8 cellular contexts compared by ENCODE assay signal in genomic region chr1:26692211-26692792, GRCh38. TPM values are rescaled to one million over a fixed set of nuclear protein-coding genes. Genes with fewer than 3 reads are reported as not detected.
A peak's percentile ranks its signal among the peaks of the same experiment; 100 is the strongest.
DNase-seq lines count a peak whose midpoint lies in the region; ATAC-seq and TF ChIP-seq lines count a peak whose summit lies in the region.

No MANE protein-coding gene starts in this region.

- H3K27ac ChIP-seq in HEK293 (ENCODE audit: extremely low read depth, low read depth, low read length) = peak overlapping the region; percentile 89
- H3K27ac ChIP-seq in skeletal muscle tissue (ENCODE audit: low read depth, low read length) = peak overlapping the region; percentile 96

- no peaks in the 10 kb centered on the region for H3K27me3 ChIP-seq in skeletal muscle tissue (ENCODE audit: control insufficient read depth in 3 of 3, insufficient read depth in 3 of 3, low read length in 3 of 3)

- H3K9me3 ChIP-seq in HEK293 (ENCODE audit: control insufficient read depth, insufficient read depth, low read depth, low read length) (no peaks in the 10 kb centered on the region), skeletal muscle tissue (ENCODE audit: control insufficient read depth in 3 of 3, low read length in 3 of 3) (no peaks in the 10 kb centered on the region)

- H3K4me1 ChIP-seq in HEK293 (ENCODE audit: control insufficient read depth, insufficient read depth, low read length) (peaks cover 8% of the 10 kb centered on the region; the same call in 1 of the 2 replicates), skeletal muscle tissue (ENCODE audit: control insufficient read depth in 3 of 3, insufficient read depth in 3 of 3, low read length in 3 of 3) (peaks cover 31 to 33% (median 33%) of the 10 kb centered on the region in 3 donors)

- peak overlapping the region; percentile 90 to 99 (median 99) for H3K9ac ChIP-seq in skeletal muscle tissue (ENCODE audit: low read depth in 1 of 3, low read length in 3 of 3)

- POLR2A ChIA-PET in HEK293 (lab: Yijun Ruan, JAX) = interaction anchor here (0.6 to 2.4 kb wide), 16 partner anchors 9 to 260 kb away, joined by 3 to 31 read pairs (median 4); partner anchors contain the start of genes DHDDS and PIGV

- peak overlapping the region; percentile 43 for H3K4me3 ChIP-seq in HEK293 (ENCODE audit: low read depth, low read length)
- peak overlapping the region; percentile 63 for H3K4me3 ChIP-seq in WI38 (ENCODE audit: low read depth, low read length)
- H3K4me3 ChIP-seq in cardiac fibroblast (replicated peaks in 1 of 2; ENCODE audit: low read depth in 2 of 2, low read length in 2 of 2) = peak overlapping the region; percentile 58 to 64
- peak overlapping the region; percentile 76 to 95 (median 92) for H3K4me3 ChIP-seq in skeletal muscle tissue (ENCODE audit: low read length in 3 of 3)

- DNase-seq in DMS 273 treated with DMSO at 0.1 percent for 48 hours (lab: John Stamatoyannopoulos, UW) (peak; percentile 90), NCI-H2196 (lab: John Stamatoyannopoulos, UW; ENCODE audit: unreplicated experiment) (peak; percentile 96), cardiac fibroblast (ENCODE audit: low read depth in 2 of 2) (peak; percentile 95 to 97), iPS-NIHi11 (ENCODE audit: low spot score) (peak; percentile 69)

- TF ChIP-seq CTCF in HEK293 (tag by site-specific recombination; IDR thresholded peaks at IDR 0.05) = peak; percentile 61; the same call in 1 of the 2 replicates
- no peak for TF ChIP-seq CTCF in WI38 (IDR thresholded peaks at IDR 0.05; ENCODE audit: low read depth, low read length)
- no peak for TF ChIP-seq CTCF in cardiac fibroblast (IDR thresholded peaks at IDR 0.05; ENCODE audit: low read depth, low read length)

- ATAC-seq in HG02981 (IDR thresholded peaks at IDR 0.05; ENCODE audit: unreplicated experiment) = no peak

- CTCF ChIA-PET in HEK293 (lab: Yijun Ruan, JAX) = interaction anchor here (0.6 to 8.4 kb wide), 13 partner anchors 11 to 124 kb away, joined by 3 to 58 read pairs (median 4); partner anchors contain the start of gene PIGV

- H3K36me3 ChIP-seq in HEK293 (ENCODE audit: control insufficient read depth in 2 of 2, insufficient read depth in 1 of 2, low read length in 2 of 2) = no peaks in the 10 kb centered on the region
- H3K36me3 ChIP-seq in skeletal muscle tissue (ENCODE audit: control insufficient read depth in 3 of 3, insufficient read depth in 3 of 3, low read length in 3 of 3) = no peaks in the 10 kb centered on the region

TF ChIP-seq in HEK293, 187 proteins besides CTCF, POLR2A, EP300 and RAD21 (continues in another document):
- no peak for TF ChIP-seq ZNF354C (tag by site-specific recombination; IDR thresholded peaks at IDR 0.05; ENCODE audit: borderline replicate concordance, low read depth)
- no peak for TF ChIP-seq KLF9 (tag by site-specific recombination; IDR thresholded peaks at IDR 0.05; ENCODE audit: low read depth)
- TF ChIP-seq ZFP41 (tag by site-specific recombination; IDR thresholded peaks at IDR 0.05; ENCODE audit: borderline replicate concordance) = no peak
- TF ChIP-seq ZNF670 (tag by site-specific recombination; IDR thresholded peaks at IDR 0.05; ENCODE audit: low read depth) = no peak
- no peak for TF ChIP-seq ZNF664 (tag by site-specific recombination; IDR thresholded peaks at IDR 0.05)
- TF ChIP-seq KLF7 (tag by site-specific recombination; IDR thresholded peaks at IDR 0.05; ENCODE audit: borderline replicate concordance) = no peak
- TF ChIP-seq PRDM2 (tag by site-specific recombination; IDR thresholded peaks at IDR 0.05; ENCODE audit: borderline replicate concordance) = no peak
- no peak for TF ChIP-seq ZNF266 (tag by site-specific recombination; IDR thresholded peaks at IDR 0.05; ENCODE audit: low read depth)
- TF ChIP-seq ZNF10 (tag by site-specific recombination; IDR thresholded peaks at IDR 0.05) = peak; percentile 99
- TF ChIP-seq ZNF768 (tag by site-specific recombination; IDR thresholded peaks at IDR 0.05) = no peak
- TF ChIP-seq SP2 (tag by site-specific recombination; IDR thresholded peaks at IDR 0.05) = peak; percentile 7; the same call in 1 of the 2 replicates
- no peak for TF ChIP-seq HOXA7 (CRISPR knock-in tag; IDR thresholded peaks at IDR 0.05; ENCODE audit: borderline replicate concordance)
- peak; percentile 65 for TF ChIP-seq ZNF629 (tag by site-specific recombination; IDR thresholded peaks at IDR 0.05)
- TF ChIP-seq ZNF610 (tag by site-specific recombination; IDR thresholded peaks at IDR 0.05; ENCODE audit: borderline replicate concordance) = no peak
- TF ChIP-seq, protein P1, sequence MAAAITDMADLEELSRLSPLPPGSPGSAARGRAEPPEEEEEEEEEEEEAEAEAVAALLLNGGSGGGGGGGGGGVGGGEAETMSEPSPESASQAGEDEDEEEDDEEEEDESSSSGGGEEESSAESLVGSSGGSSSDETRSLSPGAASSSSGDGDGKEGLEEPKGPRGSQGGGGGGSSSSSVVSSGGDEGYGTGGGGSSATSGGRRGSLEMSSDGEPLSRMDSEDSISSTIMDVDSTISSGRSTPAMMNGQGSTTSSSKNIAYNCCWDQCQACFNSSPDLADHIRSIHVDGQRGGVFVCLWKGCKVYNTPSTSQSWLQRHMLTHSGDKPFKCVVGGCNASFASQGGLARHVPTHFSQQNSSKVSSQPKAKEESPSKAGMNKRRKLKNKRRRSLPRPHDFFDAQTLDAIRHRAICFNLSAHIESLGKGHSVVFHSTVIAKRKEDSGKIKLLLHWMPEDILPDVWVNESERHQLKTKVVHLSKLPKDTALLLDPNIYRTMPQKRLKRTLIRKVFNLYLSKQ (tag by site-specific recombination; IDR thresholded peaks at IDR 0.05; ENCODE audit: borderline replicate concordance) = no peak
- no peak for TF ChIP-seq ZNF529 (tag by site-specific recombination; IDR thresholded peaks at IDR 0.05; ENCODE audit: insufficient replicate concordance)
- no peak for TF ChIP-seq ZNF157 (tag by site-specific recombination; IDR thresholded peaks at IDR 0.05)
- TF ChIP-seq ZNF121 (tag by site-specific recombination; IDR thresholded peaks at IDR 0.05) = no peak
- TF ChIP-seq, protein P2, sequence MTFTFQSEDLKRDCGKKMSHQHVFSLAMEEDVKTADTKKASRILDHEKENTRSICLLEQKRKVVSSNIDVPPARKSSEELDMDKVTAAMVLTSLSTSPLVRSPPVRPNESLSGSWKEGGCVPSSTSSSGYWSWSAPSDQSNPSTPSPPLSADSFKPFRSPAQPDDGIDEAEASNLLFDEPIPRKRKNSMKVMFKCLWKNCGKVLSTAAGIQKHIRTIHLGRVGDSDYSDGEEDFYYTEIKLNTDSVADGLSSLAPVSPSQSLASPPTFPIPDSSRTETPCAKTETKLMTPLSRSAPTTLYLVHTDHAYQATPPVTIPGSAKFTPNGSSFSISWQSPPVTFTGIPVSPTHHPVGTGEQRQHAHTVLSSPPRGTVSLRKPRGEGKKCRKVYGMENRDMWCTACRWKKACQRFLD (tag by site-specific recombination; IDR thresholded peaks at IDR 0.05) = no peak
- no peak for TF ChIP-seq ZNF169 (tag by site-specific recombination; IDR thresholded peaks at IDR 0.05)
- TF ChIP-seq ZNF138 (tag by site-specific recombination; IDR thresholded peaks at IDR 0.05; ENCODE audit: borderline replicate concordance) = no peak
- peak; percentile 59; the same call in 1 of the 2 replicates for TF ChIP-seq OSR2 (tag by site-specific recombination; IDR thresholded peaks at IDR 0.05)
- peak; percentile 9; the same call in 1 of the 2 replicates for TF ChIP-seq WT1 (tag by site-specific recombination; IDR thresholded peaks at IDR 0.05)
- TF ChIP-seq ZNF335 (tag by site-specific recombination; conservative IDR thresholded peaks at IDR 0.05) = 0 out of 2 replicates have a peak, but pooled peaks have one; percentile 8
- TF ChIP-seq IKZF3 (tag by site-specific recombination; IDR thresholded peaks at IDR 0.05) = no peak
- TF ChIP-seq ZNF211 (tag by site-specific recombination; IDR thresholded peaks at IDR 0.05; ENCODE audit: low read depth) = no peak

RNA-seq across cellular contexts. Expression of gene ARID1A, which starts 3.5 kb away (rescaled TPM):
- 18.8 TPM for total RNA-seq in skeletal muscle tissue
